9 cellular contexts compared by ENCODE assay signal in genomic region chr6:137291441-137291840, GRCh38.
DNase-seq lines count a peak whose midpoint lies in the region; ATAC-seq and TF ChIP-seq lines count a peak whose summit lies in the region.
"Had no signal": no experiment of that assay in that cellular context is flagged by ENCODE, and none has a peak within 500 bp of the region (broad histone marks: within the 10 kb centered on the region; RNA-seq: fewer than 3 reads in every experiment).

No MANE protein-coding gene starts in this region.

- intact Hi-C loops in activated CD8-positive, alpha-beta T cell treated with anti-CD3 and anti-CD28 coated beads for 36 hours (cut with micrococcal nuclease): no loop called here
- intact Hi-C loops in heart left ventricle (cut with DNase I): no loop called here
- intact Hi-C loops in transverse colon (cut with DNase I; ENCODE audit: low total_unique reads): no loop called here
- intact Hi-C loops in CD4-positive, alpha-beta memory T cell (cut with micrococcal nuclease): no loop called here
- intact Hi-C loops in Caco-2 (cut with micrococcal nuclease; ENCODE audit: unreplicated experiment): no loop called here

- H3K27ac ChIP-seq in VCaP (peak overlapping the region; percentile 36), heart left ventricle (peak overlapping the region in 1 of 12 donors; percentile 61), transverse colon (no peak overlapping the region)
- no peak overlapping the region for H3K27ac ChIP-seq in CD4-positive, alpha-beta memory T cell (ENCODE audit: low read depth, low read length)

- no peak for TF ChIP-seq CTCF in activated CD8-positive, alpha-beta T cell treated with anti-CD3 and anti-CD28 coated beads for 36 hours (IDR thresholded peaks at IDR 0.05)
- TF ChIP-seq CTCF in VCaP (conservative IDR thresholded peaks at IDR 0.05) (no peak), heart left ventricle (IDR thresholded peaks at IDR 0.05) (no peak), transverse colon (IDR thresholded peaks at IDR 0.05) (no peak), Caco-2 (IDR thresholded peaks at IDR 0.05; ENCODE audit: insufficient read depth in 1 of 2, low read depth in 1 of 2, low read length in 1 of 2, severe bottlenecking in 1 of 2, unreplicated experiment in 1 of 2) (no peak)

- H3K9me3 ChIP-seq in heart left ventricle (peaks cover 0 to 7% (median 0%) of the 10 kb centered on the region in 12 donors), transverse colon (no peaks in the 10 kb centered on the region), Caco-2 (no peaks in the 10 kb centered on the region)
- no peaks in the 10 kb centered on the region for H3K9me3 ChIP-seq in CD4-positive, alpha-beta memory T cell (ENCODE audit: control insufficient read depth in 1 of 2, low read length in 2 of 2)

- CTCF ChIA-PET in activated CD8-positive, alpha-beta T cell treated with anti-CD3 and anti-CD28 coated beads for 36 hours (lab: Charles Lee): interaction anchor here (2.4 kb wide), 1 partner anchor 20 kb away, joined by 6 read pairs; no protein-coding TSS in a partner anchor
- CTCF ChIA-PET in activated CD8-positive, alpha-beta T cell treated with anti-CD3 and anti-CD28 coated beads, Interleukin-2, amount 10 ng/mL, durations not matched to agents 7 days and 5 days (lab: Charles Lee): interaction anchor here (0.8 to 1.5 kb wide), 3 partner anchors 23 to 298 kb away, joined by 3 to 5 read pairs (median 5); no protein-coding TSS in a partner anchor
- CTCF ChIA-PET in CD4-positive, alpha-beta memory T cell (lab: Charles Lee; ENCODE audit: partially characterized antibody): no interaction called here
- CTCF ChIA-PET in Caco-2 (lab: Charles Lee): no interaction called here

- in situ Hi-C loops in transverse colon (cut with MboI; ENCODE audit: low pct_ligation_motif_present in 1 of 4, low pct_unique_long_range_greater_than_20kb in 1 of 4, low sequenced_read_pairs in 3 of 4): loop anchor here in 1 of 4 donors (25.0 kb wide), 1 partner anchor 346 kb away; no protein-coding TSS in a partner anchor

- DNase-seq in activated CD8-positive, alpha-beta T cell treated with anti-CD3 and anti-CD28 coated beads for 36 hours: peak; percentile 8
- DNase-seq in activated CD8-positive, alpha-beta T cell treated with anti-CD3 and anti-CD28 coated beads, Interleukin-2, amount 10 ng/mL, durations not matched to agents 7 days and 5 days: no peak
- DNase-seq in heart left ventricle: peak in 4 of 5 donors; percentile 33 to 66 (median 52)
- DNase-seq in transverse colon: peak; percentile 42
- DNase-seq in CD4-positive, alpha-beta memory T cell: no peak
- DNase-seq in H7: no peak
- no peak for DNase-seq in Caco-2

- H3K4me3 ChIP-seq in heart left ventricle: no peak overlapping the region
- H3K4me3 ChIP-seq in transverse colon: no peak overlapping the region
- H3K4me3 ChIP-seq in CD4-positive, alpha-beta memory T cell (ENCODE audit: low read length in 2 of 2): no peak overlapping the region
- no peak overlapping the region for H3K4me3 ChIP-seq in H7 (ENCODE audit: insufficient read depth, low read depth, low read length)
- no peak overlapping the region for H3K4me3 ChIP-seq in Caco-2 (ENCODE audit: low read depth, low read length)

- H3K27ac Mint-ChIP-seq in activated CD8-positive, alpha-beta T cell treated with anti-CD3 and anti-CD28 coated beads for 36 hours: no peak overlapping the region
- no peak overlapping the region for H3K27ac Mint-ChIP-seq in activated CD8-positive, alpha-beta T cell treated with anti-CD3 and anti-CD28 coated beads, Interleukin-2, amount 10 ng/mL, durations not matched to agents 7 days and 5 days
- H3K27ac Mint-ChIP-seq in CD4-positive, alpha-beta memory T cell: no peak overlapping the region
- no peak overlapping the region for H3K27ac Mint-ChIP-seq in Caco-2 (ENCODE audit: unreplicated experiment)
- H3K27ac Mint-ChIP-seq: T-cell had no signal

- TF ChIP-seq POLR2A in heart left ventricle (IDR thresholded peaks at IDR 0.05) (no peak), transverse colon (IDR thresholded peaks at IDR 0.05) (no peak)

- peaks cover 5% of the 10 kb centered on the region for H3K4me1 Mint-ChIP-seq in activated CD8-positive, alpha-beta T cell treated with anti-CD3 and anti-CD28 coated beads for 36 hours (ENCODE audit: low read depth)
- peaks cover 11% of the 10 kb centered on the region for H3K4me1 Mint-ChIP-seq in activated CD8-positive, alpha-beta T cell treated with anti-CD3 and anti-CD28 coated beads, Interleukin-2, amount 10 ng/mL, durations not matched to agents 7 days and 5 days (ENCODE audit: low read depth)
- peaks cover 8 to 14% (median 11%) of the 10 kb centered on the region in 4 donors for H3K4me1 Mint-ChIP-seq in CD4-positive, alpha-beta memory T cell
- no peaks in the 10 kb centered on the region for H3K4me1 Mint-ChIP-seq in Caco-2 (ENCODE audit: low read depth, unreplicated experiment)

- H3K36me3 Mint-ChIP-seq in activated CD8-positive, alpha-beta T cell treated with anti-CD3 and anti-CD28 coated beads for 36 hours (ENCODE audit: low read depth): no peaks in the 10 kb centered on the region
- H3K36me3 Mint-ChIP-seq in activated CD8-positive, alpha-beta T cell treated with anti-CD3 and anti-CD28 coated beads, Interleukin-2, amount 10 ng/mL, durations not matched to agents 7 days and 5 days (ENCODE audit: low read depth): no peaks in the 10 kb centered on the region
- H3K36me3 Mint-ChIP-seq in CD4-positive, alpha-beta memory T cell: no peaks in the 10 kb centered on the region
- H3K36me3 Mint-ChIP-seq in Caco-2 (ENCODE audit: insufficient read depth, unreplicated experiment): no peaks in the 10 kb centered on the region
- H3K36me3 Mint-ChIP-seq: T-cell had no signal

- TF ChIP-seq EP300 in transverse colon (IDR thresholded peaks at IDR 0.05; ENCODE audit: low read depth): no peak

- POLR2A ChIA-PET in activated CD8-positive, alpha-beta T cell treated with anti-CD3 and anti-CD28 coated beads for 36 hours (lab: Charles Lee): no interaction called here
- POLR2A ChIA-PET in activated CD8-positive, alpha-beta T cell treated with anti-CD3 and anti-CD28 coated beads, Interleukin-2, amount 10 ng/mL, durations not matched to agents 7 days and 5 days (lab: Charles Lee): no interaction called here
- POLR2A ChIA-PET in CD4-positive, alpha-beta memory T cell (lab: Charles Lee; ENCODE audit: partially characterized antibody): no interaction called here
- POLR2A ChIA-PET in Caco-2 (lab: Charles Lee): no interaction called here

- H3K27me3 ChIP-seq in heart left ventricle: no peaks in the 10 kb centered on the region
- no peaks in the 10 kb centered on the region for H3K27me3 ChIP-seq in transverse colon
- no peaks in the 10 kb centered on the region for H3K27me3 ChIP-seq in CD4-positive, alpha-beta memory T cell (ENCODE audit: insufficient read depth, low read length)
- H3K27me3 ChIP-seq in H7 (ENCODE audit: control insufficient read depth, insufficient read depth, low read length): no peaks in the 10 kb centered on the region
- H3K27me3 ChIP-seq in Caco-2 (replicated peaks; ENCODE audit: control insufficient read depth, insufficient read depth, low read length): no peaks in the 10 kb centered on the region

- no peaks in the 10 kb centered on the region for H3K9me3 Mint-ChIP-seq in activated CD8-positive, alpha-beta T cell treated with anti-CD3 and anti-CD28 coated beads for 36 hours
- no peaks in the 10 kb centered on the region for H3K9me3 Mint-ChIP-seq in activated CD8-positive, alpha-beta T cell treated with anti-CD3 and anti-CD28 coated beads, Interleukin-2, amount 10 ng/mL, durations not matched to agents 7 days and 5 days (ENCODE audit: insufficient read depth)
- H3K9me3 Mint-ChIP-seq in CD4-positive, alpha-beta memory T cell: peaks cover 0 to 4% (median 0%) of the 10 kb centered on the region in 8 donors
- no peaks in the 10 kb centered on the region for H3K9me3 Mint-ChIP-seq in Caco-2 (ENCODE audit: unreplicated experiment)
- H3K9me3 Mint-ChIP-seq: T-cell had no signal

- WGBS in heart left ventricle, 4 donors: 34 to 62% (median 51%) methylated on average over 3 of the region's 3 CpGs
- 29 to 52% methylated on average over 3 of the region's 3 CpGs for WGBS in transverse colon (ENCODE audit: low coverage in 1 of 2), 2 donors

- no peak for ATAC-seq in activated CD8-positive, alpha-beta T cell treated with anti-CD3 and anti-CD28 coated beads for 36 hours
- no peak for ATAC-seq in activated CD8-positive, alpha-beta T cell treated with anti-CD3 and anti-CD28 coated beads, Interleukin-2, amount 10 ng/mL, durations not matched to agents 7 days and 5 days
- peak; percentile 67 to 84 (median 78) for ATAC-seq in heart left ventricle
- ATAC-seq: T-cell had no signal

- no peak overlapping the region for H3K4me3 Mint-ChIP-seq in activated CD8-positive, alpha-beta T cell treated with anti-CD3 and anti-CD28 coated beads for 36 hours
- H3K4me3 Mint-ChIP-seq in activated CD8-positive, alpha-beta T cell treated with anti-CD3 and anti-CD28 coated beads, Interleukin-2, amount 10 ng/mL, durations not matched to agents 7 days and 5 days: no peak overlapping the region
- H3K4me3 Mint-ChIP-seq in CD4-positive, alpha-beta memory T cell: no peak overlapping the region
- H3K4me3 Mint-ChIP-seq in Caco-2 (ENCODE audit: unreplicated experiment): no peak overlapping the region
- H3K4me3 Mint-ChIP-seq: T-cell had no signal

- H3K36me3 ChIP-seq in heart left ventricle (no peaks in the 10 kb centered on the region), transverse colon (no peaks in the 10 kb centered on the region), H7 (replicated peaks; ENCODE audit: control insufficient read depth, insufficient read depth, low read length) (no peaks in the 10 kb centered on the region), Caco-2 (ENCODE audit: control insufficient read depth, insufficient read depth, low read length) (no peaks in the 10 kb centered on the region)
- no peaks in the 10 kb centered on the region for H3K36me3 ChIP-seq in CD4-positive, alpha-beta memory T cell (ENCODE audit: insufficient read depth, low read length)

- H3K4me1 ChIP-seq in heart left ventricle (peaks cover 0 to 24% (median 0%) of the 10 kb centered on the region in 12 donors), transverse colon (no peaks in the 10 kb centered on the region), Caco-2 (no peaks in the 10 kb centered on the region)
- peaks cover 8% of the 10 kb centered on the region for H3K4me1 ChIP-seq in CD4-positive, alpha-beta memory T cell (ENCODE audit: insufficient read depth, low read length)

- peaks cover 4% of the 10 kb centered on the region for H3K27me3 Mint-ChIP-seq in activated CD8-positive, alpha-beta T cell treated with anti-CD3 and anti-CD28 coated beads for 36 hours
- peaks cover 13% of the 10 kb centered on the region for H3K27me3 Mint-ChIP-seq in activated CD8-positive, alpha-beta T cell treated with anti-CD3 and anti-CD28 coated beads, Interleukin-2, amount 10 ng/mL, durations not matched to agents 7 days and 5 days (ENCODE audit: low read depth)
- peaks cover 0 to 7% of the 10 kb centered on the region in 2 donors for H3K27me3 Mint-ChIP-seq in CD4-positive, alpha-beta memory T cell
- H3K27me3 Mint-ChIP-seq in Caco-2 (ENCODE audit: insufficient read depth, unreplicated experiment): no peaks in the 10 kb centered on the region
- H3K27me3 Mint-ChIP-seq: T-cell had no signal

- no TSS peak for BruUV-seq in Caco-2 (replicated peaks; lab: Mats Ljungman, UMichigan)

Comparison
In these comparisons a context has a peak if more than half of its experiments do, and no peak if none do; other contexts are left out.
1. DNase-seq: peak in activated CD8-positive, alpha-beta T cell treated with anti-CD3 and anti-CD28 coated beads for 36 hours (single experiment), heart left ventricle (4 of 5) and transverse colon (single experiment); none in activated CD8-positive, alpha-beta T cell treated with anti-CD3 and anti-CD28 coated beads, Interleukin-2, amount 10 ng/mL, durations not matched to agents 7 days and 5 days (single experiment), CD4-positive, alpha-beta memory T cell (0 of 5), H7 (single experiment) and Caco-2 (0 of 2).
2. ATAC-seq: peak in heart left ventricle (4 of 4); none in activated CD8-positive, alpha-beta T cell treated with anti-CD3 and anti-CD28 coated beads for 36 hours (single experiment) and activated CD8-positive, alpha-beta T cell treated with anti-CD3 and anti-CD28 coated beads, Interleukin-2, amount 10 ng/mL, durations not matched to agents 7 days and 5 days (single experiment).
3. CTCF ChIA-PET loops: an anchor here in activated CD8-positive, alpha-beta T cell treated with anti-CD3 and anti-CD28 coated beads for 36 hours (2.4 kb wide) and activated CD8-positive, alpha-beta T cell treated with anti-CD3 and anti-CD28 coated beads, Interleukin-2, amount 10 ng/mL, durations not matched to agents 7 days and 5 days (0.8 to 1.5 kb wide); none called in CD4-positive, alpha-beta memory T cell and Caco-2.